ENCODE assay signal across 32 cellular contexts in the genomic region with DNA sequence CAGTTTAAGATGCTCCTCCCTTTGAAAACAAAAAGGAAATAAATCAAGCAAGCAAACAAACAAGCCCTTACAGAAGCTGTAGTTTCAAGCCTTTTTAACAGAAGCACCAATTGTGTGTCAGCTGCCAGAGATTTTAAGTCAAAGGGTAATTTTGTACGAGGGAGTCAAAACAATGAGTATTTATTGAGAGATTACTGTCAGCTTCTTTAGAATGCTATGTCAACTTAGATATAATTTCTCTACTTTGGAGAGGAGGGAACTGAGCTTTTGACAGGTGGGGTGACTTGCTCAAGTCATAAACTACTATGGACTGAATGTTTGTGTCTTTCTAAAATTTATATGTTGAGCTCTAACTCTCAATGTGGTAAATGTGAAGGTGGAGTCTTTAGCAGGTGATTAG. TPM values are rescaled to one million over a fixed set of nuclear protein-coding genes. Genes with fewer than 3 reads are reported as not detected.
"Had no signal": no experiment of that assay in that cellular context is flagged by ENCODE, and none has a peak within 500 bp of the region (broad histone marks: within the 10 kb centered on the region; RNA-seq: fewer than 3 reads in every experiment).

No MANE protein-coding gene starts in this region.

- H3K27me3 Mint-ChIP-seq: progenitor cell of endocrine pancreas had no signal

- H3K27ac Mint-ChIP-seq: memory B cell; naive thymus-derived CD8-positive, alpha-beta T cell; nephron; neural progenitor cell; progenitor cell of endocrine pancreas; stimulated activated naive B cell treated with anti-CD40 and anti-IgM and Interleukin-4, amounts not matched to agents 10 μg/mL and 1 μg/mL and 100 μg/mL, for 72 hours had no signal

- H3K4me3 ChIP-seq: heart left ventricle, hepatocyte, left ventricle myocardium inferior, lung, neural progenitor cell, ovary, right atrium auricular region, right lobe of liver, stomach, testis, thyroid gland, transverse colon, upper lobe of right lung had no signal

- H3K9me3 ChIP-seq: neutrophil, ovary, right lobe of liver, testis, thyroid gland, transverse colon, upper lobe of right lung had no signal

- H3K36me3 Mint-ChIP-seq: memory B cell; neural progenitor cell; stimulated activated naive B cell treated with anti-CD40 and anti-IgM and Interleukin-4, amounts not matched to agents 10 μg/mL and 1 μg/mL and 100 μg/mL, for 72 hours had no signal

- H3K4me2 ChIP-seq: hepatocyte, neural progenitor cell had no signal

- ATAC-seq: heart left ventricle; naive thymus-derived CD8-positive, alpha-beta T cell; right lobe of liver; stimulated activated naive B cell treated with anti-CD40 and anti-IgM and Interleukin-4, amounts not matched to agents 10 μg/mL and 1 μg/mL and 100 μg/mL, for 72 hours; stimulated activated naive CD8-positive, alpha-beta T cell treated with anti-CD3 and anti-CD28 coated beads, Interleukin-15, Interleukin-2, amounts not matched to agents 100 U/mL and 50 U/mL, for 24 hours; upper lobe of right lung had no signal

- H3K4me1 Mint-ChIP-seq: naive thymus-derived CD8-positive, alpha-beta T cell; nephron; neural progenitor cell; stimulated activated naive B cell treated with anti-CD40 and anti-IgM and Interleukin-4, amounts not matched to agents 10 μg/mL and 1 μg/mL and 100 μg/mL, for 72 hours had no signal

- H3K27me3 ChIP-seq: hepatocyte, neural progenitor cell, ovary, right atrium auricular region, right lobe of liver, stomach, testis, thyroid gland, transverse colon, upper lobe of right lung had no signal

- H3K9ac ChIP-seq: neural progenitor cell had no signal

- H2AFZ ChIP-seq: hepatocyte, neural progenitor cell had no signal

- DNase-seq: heart left ventricle; islet precursor cell; left ventricle myocardium inferior; midbrain; naive thymus-derived CD8-positive, alpha-beta T cell; occipital lobe; ovary; right lobe of liver; stimulated activated CD4-positive, alpha-beta T cell treated with anti-CD3 and anti-CD28 coated beads, Interleukin-12 subunit alpha, Interleukin-12 subunit beta, amount 100 ng/mL, for 4 hours; stimulated activated CD4-positive, alpha-beta T cell treated with anti-CD3 and anti-CD28 coated beads, Interleukin-15, amount 100 ng/mL, for 24 hours; stimulated activated CD4-positive, alpha-beta T cell treated with anti-CD3 and anti-CD28 coated beads, Interleukin-2, amount 100 ng/mL, for 24 hours; stimulated activated CD4-positive, alpha-beta T cell treated with anti-CD3 and anti-CD28 coated beads, Interleukin-4, amount 100 ng/mL, for 1 hour; stimulated activated naive B cell treated with anti-CD40 and anti-IgM and Interleukin-4, amounts not matched to agents 10 μg/mL and 1 μg/mL and 100 μg/mL, for 72 hours; stimulated activated naive CD8-positive, alpha-beta T cell treated with anti-CD3 and anti-CD28 coated beads, Interleukin-15, Interleukin-2, amounts not matched to agents 100 U/mL and 50 U/mL, for 24 hours; stomach; testis; thyroid gland; transverse colon; upper lobe of right lung had no signal

- H3K36me3 ChIP-seq: heart left ventricle, left ventricle myocardium inferior, neural progenitor cell, neutrophil, ovary, right atrium auricular region, right lobe of liver, stomach, thyroid gland, transverse colon, upper lobe of right lung had no signal

- H3K79me2 ChIP-seq: hepatocyte had no signal

- H3K4me1 ChIP-seq: heart left ventricle, left ventricle myocardium inferior, neural progenitor cell, right atrium auricular region, right lobe of liver, stomach, thyroid gland, transverse colon had no signal

- H3K27ac ChIP-seq: heart left ventricle, hepatocyte, left ventricle myocardium inferior, neural progenitor cell, neutrophil, ovary, right atrium auricular region, right lobe of liver, stomach, thyroid gland, transverse colon, upper lobe of right lung had no signal

- H3K4me3 Mint-ChIP-seq: memory B cell; naive thymus-derived CD8-positive, alpha-beta T cell; nephron; neural progenitor cell; stimulated activated naive B cell treated with anti-CD40 and anti-IgM and Interleukin-4, amounts not matched to agents 10 μg/mL and 1 μg/mL and 100 μg/mL, for 72 hours had no signal

RNA-seq across cellular contexts. Expression of a gene that starts 10.5 kb away (rescaled TPM):
- total RNA-seq: heart left ventricle; hepatocyte; kidney epithelial cell; left ventricle myocardium inferior; lung; mesenteric fat pad; mucosa of gallbladder; naive thymus-derived CD8-positive, alpha-beta T cell; occipital lobe; ovary; progenitor cell of endocrine pancreas; pulmonary artery endothelial cell; right atrium auricular region; right lobe of liver; skeletal muscle tissue; stomach; transverse colon; upper lobe of right lung had no signal
- polyA plus RNA-seq: heart left ventricle; hepatocyte; lung; naive thymus-derived CD8-positive, alpha-beta T cell; ovary; stomach had no signal
